Comparison of ENCODE assay signal across 11 cellular contexts in the genomic region with DNA sequence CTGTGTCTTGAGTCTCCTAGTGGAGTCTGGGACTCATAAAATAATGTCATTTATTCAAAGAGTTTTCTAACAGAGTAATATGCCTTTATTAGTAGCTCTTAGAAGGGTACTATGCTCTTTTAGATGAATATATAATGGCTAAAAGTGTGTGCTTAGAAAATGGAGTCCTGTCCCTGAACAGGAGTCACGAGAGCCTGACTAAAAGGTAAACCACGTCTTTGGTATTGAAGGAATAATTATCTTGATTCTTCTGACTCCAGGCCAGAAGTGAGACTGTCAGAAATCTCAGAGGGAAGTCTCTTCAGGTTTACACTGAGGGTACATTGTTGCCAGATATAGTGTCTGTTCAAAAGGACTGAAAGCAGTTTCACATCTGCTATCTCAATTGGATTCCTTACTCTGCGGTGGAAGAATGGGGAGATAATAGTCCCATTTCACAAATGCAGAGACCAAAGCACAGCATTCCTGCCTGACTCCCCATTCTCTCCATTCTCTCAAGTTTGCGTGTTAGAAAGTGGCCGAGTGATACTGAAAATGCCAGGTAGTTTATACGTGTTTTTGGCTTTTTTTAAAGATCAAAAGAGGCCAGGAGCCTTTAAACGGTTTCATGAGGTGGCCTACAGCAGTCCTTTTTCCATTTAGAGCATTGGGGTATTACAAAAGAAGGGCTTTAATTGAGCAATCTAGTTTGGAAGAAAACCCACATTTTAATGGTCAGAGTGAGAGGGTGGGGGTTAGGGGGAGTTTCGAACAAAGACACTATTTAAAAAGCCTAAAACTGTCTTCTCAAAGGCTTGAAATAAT.
DNase-seq lines count a peak whose midpoint lies in the region; ATAC-seq and TF ChIP-seq lines count a peak whose summit lies in the region.
"Had no signal": no experiment of that assay in that cellular context is flagged by ENCODE, and none has a peak within 500 bp of the region (broad histone marks: within the 10 kb centered on the region; RNA-seq: fewer than 3 reads in every experiment).

No MANE protein-coding gene starts in this region.

- WGBS in mesodermal cell (ENCODE audit: insufficient coverage in 2 of 2), 2 experiments = 71 to 80% methylated on average over 6 to 7 of the region's 8 CpGs

- H3K27ac ChIP-seq in mesodermal cell (ENCODE audit: low read depth, low read length, severe bottlenecking) = peak overlapping the region; percentile 72

- H3K27ac Mint-ChIP-seq in type B pancreatic cell = peak overlapping the region; percentile 77
- H3K27ac Mint-ChIP-seq: stimulated activated naive CD8-positive, alpha-beta T cell treated with anti-CD3 and anti-CD28 coated beads, Interleukin-15, amount 100 ng/mL, for 72 hours had no signal

- H3K4me1 Mint-ChIP-seq in type B pancreatic cell (ENCODE audit: unreplicated experiment) = peaks cover 62% of the 10 kb centered on the region

- peaks cover 51% of the 10 kb centered on the region for H3K36me3 ChIP-seq in mesodermal cell (ENCODE audit: control insufficient read depth, insufficient read depth, low read length)
- H3K36me3 ChIP-seq: ovary had no signal

- H3K9me3 Mint-ChIP-seq in type B pancreatic cell = peaks cover 9% of the 10 kb centered on the region

- no peak overlapping the region for H3K4me3 ChIP-seq in mesodermal cell (ENCODE audit: extremely low read depth, insufficient read depth, low read length, poor library complexity, severe bottlenecking)
- H3K4me3 ChIP-seq: ovary had no signal

- TF ChIP-seq CTCF in type B pancreatic cell (conservative IDR thresholded peaks at IDR 0.05) = peak; percentile 43

- H3K36me3 Mint-ChIP-seq in type B pancreatic cell = peaks cover 41% of the 10 kb centered on the region

- ATAC-seq in HG02970 (IDR thresholded peaks at IDR 0.05; ENCODE audit: low FRiP score, unreplicated experiment) = no peak

- H3K27me3 Mint-ChIP-seq in type B pancreatic cell = no peaks in the 10 kb centered on the region
- H3K27me3 Mint-ChIP-seq: stimulated activated naive CD8-positive, alpha-beta T cell treated with anti-CD3 and anti-CD28 coated beads, Interleukin-15, amount 100 ng/mL, for 72 hours had no signal

- H3K4me1 ChIP-seq in mesodermal cell (ENCODE audit: control insufficient read depth, insufficient read depth, low read length, poor library complexity, severe bottlenecking) = peaks cover 13% of the 10 kb centered on the region

- DNase-seq in SIG-M5 treated with dmso at 0.1 percent for 504 hours (lab: John Stamatoyannopoulos, UW; ENCODE audit: unreplicated experiment) = peak; percentile 11
- DNase-seq in SIG-M5 (lab: John Stamatoyannopoulos, UW) = no peak
- peak; percentile 50 for DNase-seq in epidermal melanocyte (ENCODE audit: insufficient read length, low spot score)
- DNase-seq in type B pancreatic cell (ENCODE audit: extremely low spot score, unreplicated experiment) = no peak
- no peak for DNase-seq in HCEC 1CT
- DNase-seq in OCI-M1 (lab: John Stamatoyannopoulos, UW) = no peak
- DNase-seq: NCI-H1048, ovary had no signal

- H3K4me3 Mint-ChIP-seq in type B pancreatic cell = peak overlapping the region; percentile 9
- H3K4me3 Mint-ChIP-seq: stimulated activated naive CD8-positive, alpha-beta T cell treated with anti-CD3 and anti-CD28 coated beads, Interleukin-15, amount 100 ng/mL, for 72 hours had no signal

- peaks cover 7% of the 10 kb centered on the region for H3K9me3 ChIP-seq in mesodermal cell (ENCODE audit: control insufficient read depth, low read length)

Comparison
In these comparisons a context has a peak if more than half of its experiments do, and no peak if none do; other contexts are left out.
1. DNase-seq: peak in SIG-M5 treated with dmso at 0.1 percent for 504 hours (single experiment) and epidermal melanocyte (single experiment); none in SIG-M5 (single experiment), type B pancreatic cell (single experiment), HCEC 1CT (single experiment) and OCI-M1 (single experiment).